1 cellular context compared by ENCODE assay signal in the genomic region with DNA sequence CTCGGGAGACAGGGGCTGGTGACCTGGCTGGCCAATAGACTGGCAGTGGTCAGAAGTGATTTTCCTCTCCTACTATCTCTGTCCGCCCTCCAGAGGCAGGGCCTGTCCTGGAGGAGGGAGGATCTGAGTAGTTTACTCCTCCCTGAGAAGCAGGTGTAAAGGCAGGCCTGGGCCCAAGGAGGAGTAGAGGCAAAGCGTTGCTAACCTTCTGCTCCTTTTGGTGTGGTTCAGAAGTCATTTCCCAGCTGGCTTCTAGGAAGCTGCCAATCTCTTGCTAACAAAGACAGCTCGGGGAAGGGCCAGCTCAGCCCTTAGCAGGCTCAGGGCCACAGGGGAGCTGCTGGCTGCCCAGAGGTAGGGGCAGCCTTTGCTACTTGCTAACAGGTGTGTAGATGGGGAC.
TF ChIP-seq lines count a peak whose summit lies in the region.

No MANE protein-coding gene starts in this region.

TF ChIP-seq in GM23338, 12 proteins besides CTCF, POLR2A, EP300 and RAD21 (continued from another document):
- TF ChIP-seq ZNF462 (CRISPR knock-in tag; IDR thresholded peaks at IDR 0.05) (no peak), STAT1 (IDR thresholded peaks at IDR 0.05; ENCODE audit: unreplicated experiment) (no peak)
- TF ChIP-seq, protein P1, sequence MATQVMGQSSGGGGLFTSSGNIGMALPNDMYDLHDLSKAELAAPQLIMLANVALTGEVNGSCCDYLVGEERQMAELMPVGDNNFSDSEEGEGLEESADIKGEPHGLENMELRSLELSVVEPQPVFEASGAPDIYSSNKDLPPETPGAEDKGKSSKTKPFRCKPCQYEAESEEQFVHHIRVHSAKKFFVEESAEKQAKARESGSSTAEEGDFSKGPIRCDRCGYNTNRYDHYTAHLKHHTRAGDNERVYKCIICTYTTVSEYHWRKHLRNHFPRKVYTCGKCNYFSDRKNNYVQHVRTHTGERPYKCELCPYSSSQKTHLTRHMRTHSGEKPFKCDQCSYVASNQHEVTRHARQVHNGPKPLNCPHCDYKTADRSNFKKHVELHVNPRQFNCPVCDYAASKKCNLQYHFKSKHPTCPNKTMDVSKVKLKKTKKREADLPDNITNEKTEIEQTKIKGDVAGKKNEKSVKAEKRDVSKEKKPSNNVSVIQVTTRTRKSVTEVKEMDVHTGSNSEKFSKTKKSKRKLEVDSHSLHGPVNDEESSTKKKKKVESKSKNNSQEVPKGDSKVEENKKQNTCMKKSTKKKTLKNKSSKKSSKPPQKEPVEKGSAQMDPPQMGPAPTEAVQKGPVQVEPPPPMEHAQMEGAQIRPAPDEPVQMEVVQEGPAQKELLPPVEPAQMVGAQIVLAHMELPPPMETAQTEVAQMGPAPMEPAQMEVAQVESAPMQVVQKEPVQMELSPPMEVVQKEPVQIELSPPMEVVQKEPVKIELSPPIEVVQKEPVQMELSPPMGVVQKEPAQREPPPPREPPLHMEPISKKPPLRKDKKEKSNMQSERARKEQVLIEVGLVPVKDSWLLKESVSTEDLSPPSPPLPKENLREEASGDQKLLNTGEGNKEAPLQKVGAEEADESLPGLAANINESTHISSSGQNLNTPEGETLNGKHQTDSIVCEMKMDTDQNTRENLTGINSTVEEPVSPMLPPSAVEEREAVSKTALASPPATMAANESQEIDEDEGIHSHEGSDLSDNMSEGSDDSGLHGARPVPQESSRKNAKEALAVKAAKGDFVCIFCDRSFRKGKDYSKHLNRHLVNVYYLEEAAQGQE (IDR thresholded peaks at IDR 0.05; ENCODE audit: unreplicated experiment) = no peak
